Comparison of ENCODE assay signal across 29 cellular contexts in the genomic region with DNA sequence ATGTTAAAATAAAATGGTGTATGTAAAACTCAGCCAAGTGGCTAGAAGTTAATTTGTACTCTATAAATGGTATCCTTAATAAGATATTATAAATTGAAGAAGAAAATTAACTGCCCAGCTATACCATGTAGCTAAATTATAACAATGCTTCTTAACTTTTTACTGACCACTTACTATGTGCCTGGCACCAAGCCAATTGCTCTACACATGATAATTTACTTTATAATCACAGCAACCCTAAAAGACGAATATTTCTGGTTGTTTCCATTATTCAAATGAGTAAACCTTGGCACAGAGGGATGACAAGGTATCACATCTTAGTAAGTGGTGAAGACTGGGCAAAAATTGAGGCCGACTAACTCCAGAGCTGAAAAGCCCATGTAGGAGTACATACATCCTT.
"Had no signal": no experiment of that assay in that cellular context is flagged by ENCODE, and none has a peak within 500 bp of the region (broad histone marks: within the 10 kb centered on the region; RNA-seq: fewer than 3 reads in every experiment).

No MANE protein-coding gene starts in this region.

- H3K27me3 ChIP-seq: neural progenitor cell, ovary, spleen, suprapubic skin, testis, tibial artery, transverse colon, upper lobe of right lung, uterus had no signal

- DNase-seq: naive thymus-derived CD8-positive, alpha-beta T cell; occipital lobe; ovary; posterior cingulate gyrus; psoas muscle; right cardiac atrium; spleen; stimulated activated CD4-positive, alpha-beta T cell treated with anti-CD3 and anti-CD28 coated beads, Interleukin-12 subunit alpha, Interleukin-12 subunit beta, amount 100 ng/mL, for 4 hours; stimulated activated CD4-positive, alpha-beta T cell treated with anti-CD3 and anti-CD28 coated beads, Interleukin-1b, Interleukin-23, amount 100 ng/mL, for 48 hours; stimulated activated CD4-positive, alpha-beta T cell treated with anti-CD3 and anti-CD28 coated beads, Interleukin-4, amount 100 ng/mL, for 1 hour; stimulated activated CD4-positive, alpha-beta T cell treated with anti-CD3 and anti-CD28 coated beads, Interleukin-4, amount 100 ng/mL, for 4 hours; stimulated activated CD8-positive, alpha-beta memory T cell treated with anti-CD3 and anti-CD28 coated beads, Interleukin-4, amount 100 ng/mL, for 48 hours; stimulated activated naive CD4-positive, alpha-beta T cell; stimulated activated naive CD8-positive, alpha-beta T cell treated with anti-CD3 and anti-CD28 coated beads, Interleukin-15, amount 100 ng/mL, for 72 hours; stimulated activated naive CD8-positive, alpha-beta T cell treated with anti-CD3 and anti-CD28 coated beads, Interleukin-15, Interleukin-2, amounts not matched to agents 100 U/mL and 50 U/mL, for 24 hours; substantia nigra; testis; tibial artery; transverse colon; upper lobe of right lung; uterus had no signal

- H3K36me3 ChIP-seq: neural progenitor cell, ovary, spleen, suprapubic skin, tibial artery, transverse colon, upper lobe of right lung, uterus had no signal

- H3K4me3 ChIP-seq: neural progenitor cell, ovary, psoas muscle, skin epidermis, smooth muscle cell, spleen, suprapubic skin, testis, tibial artery, transverse colon, upper lobe of right lung, uterus had no signal

- H3K4me2 ChIP-seq: neural progenitor cell, smooth muscle cell had no signal

- ATAC-seq: naive thymus-derived CD8-positive, alpha-beta T cell; natural killer cell treated with Interleukin-12 subunit alpha and Interleukin-12 subunit beta and Interleukin-15 and Interleukin-18, amount 100 ng/mL, for 72 hours; psoas muscle; right cardiac atrium; sciatic nerve; stimulated activated memory B cell treated with anti-CD40 and anti-IgM and Interleukin-4, amounts not matched to agents 10 μg/mL and 1 μg/mL and 100 μg/mL, for 72 hours; stimulated activated naive CD8-positive, alpha-beta T cell treated with anti-CD3 and anti-CD28 coated beads, Interleukin-15, amount 100 ng/mL, for 72 hours; stimulated activated naive CD8-positive, alpha-beta T cell treated with anti-CD3 and anti-CD28 coated beads, Interleukin-15, Interleukin-2, amounts not matched to agents 100 U/mL and 50 U/mL, for 24 hours; upper lobe of right lung had no signal

- H3K9ac ChIP-seq: neural progenitor cell, parathyroid adenoma had no signal

- H3K4me1 ChIP-seq: neural progenitor cell, parathyroid adenoma, psoas muscle, spleen, suprapubic skin, testis, tibial artery, transverse colon, upper lobe of right lung, uterus had no signal

- H3K9me3 ChIP-seq: ovary, psoas muscle, testis, tibial artery, transverse colon, upper lobe of right lung, uterus had no signal

- H3K79me2 ChIP-seq: parathyroid adenoma had no signal

- H2AFZ ChIP-seq: neural progenitor cell, parathyroid adenoma had no signal

- H3K27ac ChIP-seq: neural progenitor cell, ovary, parathyroid adenoma, psoas muscle, skin epidermis, spleen, suprapubic skin, testis, tibial artery, transverse colon, upper lobe of right lung, uterus had no signal
